8 cellular contexts compared by ENCODE assay signal in genomic region chr17:45061606-45062205, GRCh38. TPM values are rescaled to one million over a fixed set of nuclear protein-coding genes. Genes with fewer than 3 reads are reported as not detected.
A peak's percentile ranks its signal among the peaks of the same experiment; 100 is the strongest.
DNase-seq lines count a peak whose midpoint lies in the region; ATAC-seq, FAIRE-seq and TF ChIP-seq lines count a peak whose summit lies in the region.

No MANE protein-coding gene starts in this region.

- no peak for TF ChIP-seq CTCF in astrocyte (IDR thresholded peaks at IDR 0.05; ENCODE audit: insufficient read depth, low read depth, low read length)
- TF ChIP-seq CTCF in lower leg skin (IDR thresholded peaks at IDR 0.05) = no peak
- no peak for TF ChIP-seq CTCF in tibial nerve (IDR thresholded peaks at IDR 0.05)

- peak overlapping the region; percentile 100 for H3K27ac Mint-ChIP-seq in astrocyte (ENCODE audit: unreplicated experiment)

- H3K27me3 ChIP-seq in astrocyte (ENCODE audit: insufficient read depth, low read length) = no peaks in the 10 kb centered on the region
- H3K27me3 ChIP-seq in tibial nerve = no peaks in the 10 kb centered on the region

- FAIRE-seq in astrocyte (lab: Jason Lieb, UNC) = no peak

- peak overlapping the region; percentile 98 for H2AFZ ChIP-seq in astrocyte (ENCODE audit: low read depth, low read length)

- no peak for ATAC-seq in activated T-cell treated with anti-CD3 and anti-CD28 coated beads, Interleukin-2, amount 50 U/mL, for 4 hours

- peak overlapping the region; percentile 99 for H3K4me3 Mint-ChIP-seq in activated T-cell treated with anti-CD3 and anti-CD28 coated beads, Interleukin-2, amount 50 U/mL, for 4 hours
- peak overlapping the region; percentile 99 for H3K4me3 Mint-ChIP-seq in astrocyte (ENCODE audit: unreplicated experiment)

- no peaks in the 10 kb centered on the region for H3K9me3 Mint-ChIP-seq in activated T-cell treated with anti-CD3 and anti-CD28 coated beads, Interleukin-2, amount 50 U/mL, for 4 hours
- H3K9me3 Mint-ChIP-seq in astrocyte (ENCODE audit: unreplicated experiment) = no peaks in the 10 kb centered on the region

- intact Hi-C loops in lower leg skin (cut with DNase I; ENCODE audit: low total_unique reads) = no loop called here

- H3K4me1 ChIP-seq in astrocyte (ENCODE audit: insufficient read depth, low read length) (peaks cover 9% of the 10 kb centered on the region), tibial nerve (peaks cover 8 to 68% (median 37%) of the 10 kb centered on the region in 4 donors)

- TF ChIP-seq EP300 in tibial nerve (IDR thresholded peaks at IDR 0.05) = no peak

- H3K9me3 ChIP-seq in astrocyte (ENCODE audit: insufficient read depth, low read depth, low read length) (no peaks in the 10 kb centered on the region), tibial nerve (no peaks in the 10 kb centered on the region)

- TF ChIP-seq POLR2A in lower leg skin (IDR thresholded peaks at IDR 0.05) = no peak
- TF ChIP-seq POLR2A in tibial nerve (IDR thresholded peaks at IDR 0.05) = no peak

- no peaks in the 10 kb centered on the region for H3K27me3 Mint-ChIP-seq in activated T-cell treated with anti-CD3 and anti-CD28 coated beads, Interleukin-2, amount 50 U/mL, for 4 hours (ENCODE audit: low read depth)
- no peaks in the 10 kb centered on the region for H3K27me3 Mint-ChIP-seq in astrocyte (ENCODE audit: low read depth, unreplicated experiment)

- peaks cover 9% of the 10 kb centered on the region for H3K36me3 Mint-ChIP-seq in activated T-cell treated with anti-CD3 and anti-CD28 coated beads, Interleukin-2, amount 50 U/mL, for 4 hours (ENCODE audit: insufficient read depth)
- H3K36me3 Mint-ChIP-seq in astrocyte (ENCODE audit: low read depth, unreplicated experiment) = peaks cover 1% of the 10 kb centered on the region

- H3K4me1 Mint-ChIP-seq in activated T-cell treated with anti-CD3 and anti-CD28 coated beads, Interleukin-2, amount 50 U/mL, for 4 hours (ENCODE audit: low read depth) = peaks cover 38% of the 10 kb centered on the region
- peaks cover 10% of the 10 kb centered on the region for H3K4me1 Mint-ChIP-seq in astrocyte (ENCODE audit: low read depth, unreplicated experiment)

- H3K4me3 ChIP-seq in astrocyte (ENCODE audit: insufficient read depth, low read depth, low read length) (peak overlapping the region; percentile 98), lower leg skin (ENCODE audit: low read depth, poor library complexity, severe bottlenecking) (peak overlapping the region; percentile 56), tibial nerve (peak overlapping the region; percentile 59 to 94 (median 68))

- peaks cover 77% of the 10 kb centered on the region for H3K79me2 ChIP-seq in astrocyte (ENCODE audit: insufficient read depth, low read length)

- DNase-seq in activated T-cell treated with anti-CD3 and anti-CD28 coated beads, Interleukin-2, amount 50 U/mL, for 4 hours = no peak
- DNase-seq in activated T-cell treated with anti-CD3 and anti-CD28 coated beads for 4 hours = no peak
- DNase-seq in astrocyte (ENCODE audit: low read depth) = no peak
- no peak for DNase-seq in lower leg skin (ENCODE audit: low spot score in 2 of 2)
- no peak for DNase-seq in tibial nerve (ENCODE audit: low spot score in 2 of 2)
- DNase-seq in C1 segment of cervical spinal cord (lab: John Stamatoyannopoulos, UW) = no peak
- no peak for DNase-seq in HuH-7 (ENCODE audit: low spot score)
- no peak for DNase-seq in DMS79 (lab: John Stamatoyannopoulos, UW)

- H3K4me2 ChIP-seq in astrocyte (ENCODE audit: low read length) = peak overlapping the region; percentile 82

- peak overlapping the region; percentile 99 for H3K9ac ChIP-seq in astrocyte (ENCODE audit: low read length)

- H3K27ac ChIP-seq in astrocyte (ENCODE audit: low read depth, low read length) (peak overlapping the region; percentile 99), tibial nerve (peak overlapping the region in 3 of 4 donors; percentile 89 to 97 (median 89))

- H4K20me1 ChIP-seq in astrocyte (ENCODE audit: insufficient read depth, low read length) = peaks cover 33% of the 10 kb centered on the region

- WGBS in lower leg skin, 2 donors = 10% methylated on average over 15 of the region's 15 CpGs
- WGBS in tibial nerve, 2 donors = 13 to 15% methylated on average over 15 of the region's 15 CpGs

- H3K36me3 ChIP-seq in astrocyte (ENCODE audit: insufficient read depth, low read length) (no peaks in the 10 kb centered on the region), tibial nerve (peaks cover 0 to 12% (median 0%) of the 10 kb centered on the region in 3 donors)

RNA-seq across cellular contexts. Expression of gene NMT1, which starts 0.6 kb away (rescaled TPM):
- total RNA-seq in activated T-cell treated with anti-CD3 and anti-CD28 coated beads, Interleukin-2, amount 50 U/mL, for 4 hours = 100 to 1,000 TPM; 228 to 255 (median 241) TPM
- total RNA-seq in astrocyte (114 and 130 TPM in 2 replicates), lower leg skin (100 to 1,000 TPM in 1 of 4 donors, 10 to 100 TPM in 3; 37.3 to 101 (median 60.3) TPM), tibial nerve (10 to 100 TPM; 63.2 to 97.9 (median 80.1) TPM)

RNA-seq across cellular contexts. Expression of gene DCAKD, which starts 10.3 kb away (rescaled TPM):
- 10 to 100 TPM; 17.3 to 21.1 (median 19.1) TPM for total RNA-seq in activated T-cell treated with anti-CD3 and anti-CD28 coated beads, Interleukin-2, amount 50 U/mL, for 4 hours
- 34.8 and 43.3 TPM in 2 replicates for total RNA-seq in astrocyte
- total RNA-seq in lower leg skin = 10 to 100 TPM; 47.9 to 70.2 (median 61.0) TPM
- 10 to 100 TPM; 47.7 to 53.2 (median 49.5) TPM for total RNA-seq in tibial nerve
